1 cellular context compared by ENCODE assay signal in genomic region chr19:2427323-2428026, GRCh38.
TF ChIP-seq lines count a peak whose summit lies in the region.

TSS of gene TIMM13 (minus strand) at chr19:2427586. CDS start at chr19:2427533, 53 bp downstream.

TF ChIP-seq in K562, 482 proteins besides CTCF, POLR2A, EP300 and RAD21 (continued from another document and continues in another):
- TF ChIP-seq RNF219 (CRISPR knock-in tag; IDR thresholded peaks at IDR 0.05) (no peak), ZSCAN29 (IDR thresholded peaks at IDR 0.05) (0 out of 2 replicates have a peak, but pooled peaks have one; percentile 27), ZBTB40 (IDR thresholded peaks at IDR 0.05) (peak; percentile 91), ZBTB40 (CRISPR knock-in tag; IDR thresholded peaks at IDR 0.05) (no peak), COPS2 (conservative IDR thresholded peaks at IDR 0.05) (no peak), SMARCB1 (IDR thresholded peaks at IDR 0.05; ENCODE audit: insufficient read length, low read depth) (no peak), PCBP2 (IDR thresholded peaks at IDR 0.05; ENCODE audit: low read depth, low read length, poor library complexity, severe bottlenecking) (no peak), L3MBTL2 (IDR thresholded peaks at IDR 0.05) (peak; percentile 91), ZNF140 (CRISPR knock-in tag; IDR thresholded peaks at IDR 0.05) (no peak), WHSC1 (IDR thresholded peaks at IDR 0.05; ENCODE audit: low read length) (no peak), NEUROD1 (IDR thresholded peaks at IDR 0.05; ENCODE audit: borderline replicate concordance, low read depth, low read length, partially characterized antibody) (no peak), ZFX (CRISPR knock-in tag; IDR thresholded peaks at IDR 0.05) (peak; percentile 99), IRF2 (CRISPR knock-in tag; IDR thresholded peaks at IDR 0.05) (no peak), ZC3H8 (IDR thresholded peaks at IDR 0.05) (no peak), SRSF9 (IDR thresholded peaks at IDR 0.05; ENCODE audit: borderline replicate concordance, low read depth, low read length) (no peak), POLR2B (IDR thresholded peaks at IDR 0.05; ENCODE audit: low read depth, partially characterized antibody) (peak; percentile 97), ZNF212 (CRISPR knock-in tag; IDR thresholded peaks at IDR 0.05) (peak; percentile 86; the same call in 1 of the 2 replicates), ZBTB49 (CRISPR knock-in tag; IDR thresholded peaks at IDR 0.05; ENCODE audit: borderline replicate concordance) (no peak), XRCC4 (IDR thresholded peaks at IDR 0.05; ENCODE audit: extremely low read depth, insufficient read depth, insufficient read length) (no peak), ZC3H4 (CRISPR knock-in tag; IDR thresholded peaks at IDR 0.05; ENCODE audit: borderline replicate concordance) (no peak), EGR1 (conservative IDR thresholded peaks at IDR 0.05) (peak; percentile 24; the same call in 1 of the 2 replicates), NUFIP1 (IDR thresholded peaks at IDR 0.05; ENCODE audit: partially characterized antibody) (no peak), MLLT1 (IDR thresholded peaks at IDR 0.05) (no peak), ZSCAN32 (CRISPR knock-in tag; IDR thresholded peaks at IDR 0.05) (peak; percentile 23; the same call in 1 of the 2 replicates)
- TF ChIP-seq, protein P1, sequence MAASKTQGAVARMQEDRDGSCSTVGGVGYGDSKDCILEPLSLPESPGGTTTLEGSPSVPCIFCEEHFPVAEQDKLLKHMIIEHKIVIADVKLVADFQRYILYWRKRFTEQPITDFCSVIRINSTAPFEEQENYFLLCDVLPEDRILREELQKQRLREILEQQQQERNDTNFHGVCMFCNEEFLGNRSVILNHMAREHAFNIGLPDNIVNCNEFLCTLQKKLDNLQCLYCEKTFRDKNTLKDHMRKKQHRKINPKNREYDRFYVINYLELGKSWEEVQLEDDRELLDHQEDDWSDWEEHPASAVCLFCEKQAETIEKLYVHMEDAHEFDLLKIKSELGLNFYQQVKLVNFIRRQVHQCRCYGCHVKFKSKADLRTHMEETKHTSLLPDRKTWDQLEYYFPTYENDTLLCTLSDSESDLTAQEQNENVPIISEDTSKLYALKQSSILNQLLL (CRISPR knock-in tag; IDR thresholded peaks at IDR 0.05; ENCODE audit: borderline replicate concordance): no peak
- TF ChIP-seq, protein P2, sequence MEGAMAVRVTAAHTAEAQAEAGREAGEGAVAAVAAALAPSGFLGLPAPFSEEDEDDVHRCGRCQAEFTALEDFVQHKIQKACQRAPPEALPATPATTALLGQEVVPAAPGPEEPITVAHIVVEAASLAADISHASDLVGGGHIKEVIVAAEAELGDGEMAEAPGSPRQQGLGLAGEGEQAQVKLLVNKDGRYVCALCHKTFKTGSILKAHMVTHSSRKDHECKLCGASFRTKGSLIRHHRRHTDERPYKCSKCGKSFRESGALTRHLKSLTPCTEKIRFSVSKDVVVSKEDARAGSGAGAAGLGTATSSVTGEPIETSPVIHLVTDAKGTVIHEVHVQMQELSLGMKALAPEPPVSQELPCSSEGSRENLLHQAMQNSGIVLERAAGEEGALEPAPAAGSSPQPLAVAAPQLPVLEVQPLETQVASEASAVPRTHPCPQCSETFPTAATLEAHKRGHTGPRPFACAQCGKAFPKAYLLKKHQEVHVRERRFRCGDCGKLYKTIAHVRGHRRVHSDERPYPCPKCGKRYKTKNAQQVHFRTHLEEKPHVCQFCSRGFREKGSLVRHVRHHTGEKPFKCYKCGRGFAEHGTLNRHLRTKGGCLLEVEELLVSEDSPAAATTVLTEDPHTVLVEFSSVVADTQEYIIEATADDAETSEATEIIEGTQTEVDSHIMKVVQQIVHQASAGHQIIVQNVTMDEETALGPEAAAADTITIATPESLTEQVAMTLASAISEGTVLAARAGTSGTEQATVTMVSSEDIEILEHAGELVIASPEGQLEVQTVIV (CRISPR knock-in tag; IDR thresholded peaks at IDR 0.05; ENCODE audit: borderline replicate concordance): no peak
- TF ChIP-seq, protein P3, sequence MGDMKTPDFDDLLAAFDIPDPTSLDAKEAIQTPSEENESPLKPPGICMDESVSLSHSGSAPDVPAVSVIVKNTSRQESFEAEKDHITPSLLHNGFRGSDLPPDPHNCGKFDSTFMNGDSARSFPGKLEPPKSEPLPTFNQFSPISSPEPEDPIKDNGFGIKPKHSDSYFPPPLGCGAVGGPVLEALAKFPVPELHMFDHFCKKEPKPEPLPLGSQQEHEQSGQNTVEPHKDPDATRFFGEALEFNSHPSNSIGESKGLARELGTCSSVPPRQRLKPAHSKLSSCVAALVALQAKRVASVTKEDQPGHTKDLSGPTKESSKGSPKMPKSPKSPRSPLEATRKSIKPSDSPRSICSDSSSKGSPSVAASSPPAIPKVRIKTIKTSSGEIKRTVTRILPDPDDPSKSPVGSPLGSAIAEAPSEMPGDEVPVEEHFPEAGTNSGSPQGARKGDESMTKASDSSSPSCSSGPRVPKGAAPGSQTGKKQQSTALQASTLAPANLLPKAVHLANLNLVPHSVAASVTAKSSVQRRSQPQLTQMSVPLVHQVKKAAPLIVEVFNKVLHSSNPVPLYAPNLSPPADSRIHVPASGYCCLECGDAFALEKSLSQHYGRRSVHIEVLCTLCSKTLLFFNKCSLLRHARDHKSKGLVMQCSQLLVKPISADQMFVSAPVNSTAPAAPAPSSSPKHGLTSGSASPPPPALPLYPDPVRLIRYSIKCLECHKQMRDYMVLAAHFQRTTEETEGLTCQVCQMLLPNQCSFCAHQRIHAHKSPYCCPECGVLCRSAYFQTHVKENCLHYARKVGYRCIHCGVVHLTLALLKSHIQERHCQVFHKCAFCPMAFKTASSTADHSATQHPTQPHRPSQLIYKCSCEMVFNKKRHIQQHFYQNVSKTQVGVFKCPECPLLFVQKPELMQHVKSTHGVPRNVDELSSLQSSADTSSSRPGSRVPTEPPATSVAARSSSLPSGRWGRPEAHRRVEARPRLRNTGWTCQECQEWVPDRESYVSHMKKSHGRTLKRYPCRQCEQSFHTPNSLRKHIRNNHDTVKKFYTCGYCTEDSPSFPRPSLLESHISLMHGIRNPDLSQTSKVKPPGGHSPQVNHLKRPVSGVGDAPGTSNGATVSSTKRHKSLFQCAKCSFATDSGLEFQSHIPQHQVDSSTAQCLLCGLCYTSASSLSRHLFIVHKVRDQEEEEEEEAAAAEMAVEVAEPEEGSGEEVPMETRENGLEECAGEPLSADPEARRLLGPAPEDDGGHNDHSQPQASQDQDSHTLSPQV (IDR thresholded peaks at IDR 0.05): no peak
